Comparison of ENCODE assay signal across 11 cellular contexts in genomic region chr12:95551305-95551704, GRCh38. TPM values are rescaled to one million over a fixed set of nuclear protein-coding genes. Genes with fewer than 3 reads are reported as not detected.
A peak's percentile ranks its signal among the peaks of the same experiment; 100 is the strongest.
DNase-seq lines count a peak whose midpoint lies in the region; ATAC-seq and TF ChIP-seq lines count a peak whose summit lies in the region.
"Had no signal": no experiment of that assay in that cellular context is flagged by ENCODE, and none has a peak within 500 bp of the region (broad histone marks: within the 10 kb centered on the region; RNA-seq: fewer than 3 reads in every experiment).

Gene USP44, minus strand, starts transcription at chr12:95551476. Its CDS starts 17,220 bp downstream, at chr12:95534256.

- H3K4me3 Mint-ChIP-seq in Calu3 (ENCODE audit: low read depth, unreplicated experiment) (no peak within 1 kb of the TSS), brain (peak within 1 kb of the TSS in 4 of 5 experiments; percentile 35 to 74 (median 64))
- H3K4me3 Mint-ChIP-seq in natural killer cell treated with Interleukin-12 subunit alpha and Interleukin-12 subunit beta and Interleukin-15 and Interleukin-18, amount 100 ng/mL, for 72 hours = peak within 1 kb of the TSS; percentile 25
- H3K4me3 Mint-ChIP-seq: dendritic cell treated with granulocyte-macrophage colony-stimulating factor and Interleukin-4, amounts not matched to agents 40 ng/mL and 50 ng/mL, for 4 days had no signal

- peak within 1 kb of the TSS; percentile 89 for H3K4me3 ChIP-seq in HUES6 (ENCODE audit: low read depth, low read length)
- H3K4me3 ChIP-seq: GM23248 had no signal

- H3K9me3 ChIP-seq in HUES6 (ENCODE audit: control insufficient read depth, insufficient read depth, low read depth, low read length) = no peaks in the 10 kb centered on the region

- no TSS peak for BruUV-seq in Calu3 (replicated peaks; lab: Mats Ljungman, UMichigan)

- H3K36me3 Mint-ChIP-seq in Calu3 (ENCODE audit: insufficient read depth, unreplicated experiment) (peaks cover 23% of the 10 kb centered on the region), brain (peaks cover 6% of the 10 kb centered on the region)
- H3K36me3 Mint-ChIP-seq in natural killer cell treated with Interleukin-12 subunit alpha and Interleukin-12 subunit beta and Interleukin-15 and Interleukin-18, amount 100 ng/mL, for 72 hours = no peaks in the 10 kb centered on the region

- no peaks in the 10 kb centered on the region; the same call in 1 of the 2 replicates for H3K36me3 ChIP-seq in HUES6 (ENCODE audit: control insufficient read depth, insufficient read depth, low read length)

- intact Hi-C loops in Calu3 (cut with micrococcal nuclease; ENCODE audit: unreplicated experiment) = no loop called here

- peak within 1 kb of the TSS; percentile 79 for H3K9ac ChIP-seq in HUES6 (ENCODE audit: low read length)
- H3K9ac ChIP-seq: GM23248 had no signal

- H3K27me3 Mint-ChIP-seq in Calu3 (ENCODE audit: unreplicated experiment) (no peaks in the 10 kb centered on the region), brain (peaks cover 31% of the 10 kb centered on the region)
- H3K27me3 Mint-ChIP-seq in natural killer cell treated with Interleukin-12 subunit alpha and Interleukin-12 subunit beta and Interleukin-15 and Interleukin-18, amount 100 ng/mL, for 72 hours = peaks cover 19 to 27% of the 10 kb centered on the region in 2 donors

- CTCF ChIA-PET in Calu3 (lab: Charles Lee) = no interaction called here

- peaks cover 25% of the 10 kb centered on the region for H3K4me1 ChIP-seq in HUES6 (ENCODE audit: control insufficient read depth, insufficient read depth, low read length)

- H3K4me1 Mint-ChIP-seq in Calu3 (ENCODE audit: low read depth, unreplicated experiment) (peaks cover 30% of the 10 kb centered on the region), brain (peaks cover 34% of the 10 kb centered on the region)
- peaks cover 13 to 15% of the 10 kb centered on the region in 2 donors for H3K4me1 Mint-ChIP-seq in natural killer cell treated with Interleukin-12 subunit alpha and Interleukin-12 subunit beta and Interleukin-15 and Interleukin-18, amount 100 ng/mL, for 72 hours (ENCODE audit: low read depth in 2 of 2)

- peaks cover 3% of the 10 kb centered on the region; the same call in 1 of the 2 replicates for H3K27me3 ChIP-seq in HUES6 (ENCODE audit: control insufficient read depth, insufficient read depth, low read length)

- H3K27ac Mint-ChIP-seq in Calu3 (ENCODE audit: unreplicated experiment) (no peak within 1 kb of the TSS), brain (peak within 1 kb of the TSS in 1 of 5 experiments; percentile 78)
- peak within 1 kb of the TSS in 1 of 2 donors; percentile 4 for H3K27ac Mint-ChIP-seq in natural killer cell treated with Interleukin-12 subunit alpha and Interleukin-12 subunit beta and Interleukin-15 and Interleukin-18, amount 100 ng/mL, for 72 hours
- H3K27ac Mint-ChIP-seq: dendritic cell treated with granulocyte-macrophage colony-stimulating factor and Interleukin-4, amounts not matched to agents 40 ng/mL and 50 ng/mL, for 4 days had no signal

- H3K9me3 Mint-ChIP-seq in Calu3 (ENCODE audit: low read depth, unreplicated experiment) = no peaks in the 10 kb centered on the region
- peaks cover 5 to 9% (median 7%) of the 10 kb centered on the region in 5 experiments for H3K9me3 Mint-ChIP-seq in brain
- no peaks in the 10 kb centered on the region for H3K9me3 Mint-ChIP-seq in natural killer cell treated with Interleukin-12 subunit alpha and Interleukin-12 subunit beta and Interleukin-15 and Interleukin-18, amount 100 ng/mL, for 72 hours
- H3K9me3 Mint-ChIP-seq: dendritic cell treated with granulocyte-macrophage colony-stimulating factor and Interleukin-4, amounts not matched to agents 40 ng/mL and 50 ng/mL, for 4 days had no signal

- no peak for DNase-seq in Calu3
- DNase-seq in natural killer cell treated with Interleukin-12 subunit alpha and Interleukin-12 subunit beta and Interleukin-15 and Interleukin-18, amount 100 ng/mL, for 72 hours (ENCODE audit: low spot score) = no peak
- DNase-seq: GM23248, Karpas-422, T1000 had no signal

- no peak for TF ChIP-seq CTCF in Calu3 (IDR thresholded peaks at IDR 0.05; ENCODE audit: unreplicated experiment)
- TF ChIP-seq CTCF in brain (conservative IDR thresholded peaks at IDR 0.05) = no peak

- ATAC-seq in natural killer cell treated with Interleukin-12 subunit alpha and Interleukin-12 subunit beta and Interleukin-15 and Interleukin-18, amount 100 ng/mL, for 72 hours = no peak
- ATAC-seq in SK-N-SH treated with all-trans-retinoic acid at 6 μM for 48 hours (no peak), HG03097 (IDR thresholded peaks at IDR 0.05; ENCODE audit: low FRiP score, unreplicated experiment) (no peak), HG02623 (IDR thresholded peaks at IDR 0.05; ENCODE audit: unreplicated experiment) (no peak)

- H3K27ac ChIP-seq in HUES6 (ENCODE audit: low read depth, low read length) = peak within 1 kb of the TSS; percentile 86
- H3K27ac ChIP-seq: GM23248 had no signal

TF ChIP-seq in SK-N-SH treated with all-trans-retinoic acid at 6 μM for 48 hours, 23 proteins besides CTCF, POLR2A, EP300 and RAD21:
- TF ChIP-seq CSDC2 (CRISPR knock-in tag; IDR thresholded peaks at IDR 0.05) (no peak), PPARA (CRISPR knock-in tag; IDR thresholded peaks at IDR 0.05; ENCODE audit: borderline replicate concordance) (no peak), CREB5 (CRISPR knock-in tag; IDR thresholded peaks at IDR 0.05; ENCODE audit: low read depth) (no peak), GLIS3 (CRISPR knock-in tag; IDR thresholded peaks at IDR 0.05) (no peak)

RNA-seq across cellular contexts. Expression of gene USP44, which starts in this region (rescaled TPM):
- 13.3 and 14.0 TPM in 2 replicates for total RNA-seq in Calu3 (2022)
- polyA plus RNA-seq in brain (ENCODE audit: insufficient read depth, low read depth, low replicate concordance) = 0.20 TPM
- 1 to 10 TPM in 1 of 2 donors, under 1 TPM in 1; 0.59 to 1.8 TPM for total RNA-seq in natural killer cell treated with Interleukin-12 subunit alpha and Interleukin-12 subunit beta and Interleukin-15 and Interleukin-18, amount 100 ng/mL, for 72 hours
